In genomic region chr6:167828325-167828956, GRCh38 we compare ENCODE assay signal across 1 cellular context.
A peak's percentile ranks its signal among the peaks of the same experiment; 100 is the strongest.
TF ChIP-seq lines count a peak whose summit lies in the region.

No MANE protein-coding gene starts in this region.

TF ChIP-seq in HEK293, 187 proteins besides CTCF, POLR2A, EP300 and RAD21 (continued from another document):
- TF ChIP-seq TSHZ1 (tag by site-specific recombination; IDR thresholded peaks at IDR 0.05; ENCODE audit: borderline replicate concordance): peak; percentile 59; the same call in 1 of the 2 replicates
- TF ChIP-seq ZNF426 (tag by site-specific recombination; IDR thresholded peaks at IDR 0.05): no peak
- TF ChIP-seq ZNF549 (tag by site-specific recombination; IDR thresholded peaks at IDR 0.05): no peak
- TF ChIP-seq OSR2 (tag by site-specific recombination; IDR thresholded peaks at IDR 0.05): peak; percentile 62
- no peak for TF ChIP-seq ZNF24 (tag by site-specific recombination; IDR thresholded peaks at IDR 0.05)
- TF ChIP-seq ZNF610 (tag by site-specific recombination; IDR thresholded peaks at IDR 0.05; ENCODE audit: borderline replicate concordance): no peak
- TF ChIP-seq PRDM4 (tag by site-specific recombination; IDR thresholded peaks at IDR 0.05): no peak
- no peak for TF ChIP-seq ZBTB17 (tag by site-specific recombination; IDR thresholded peaks at IDR 0.05)
- no peak for TF ChIP-seq ZNF514 (tag by site-specific recombination; IDR thresholded peaks at IDR 0.05)
- 0 out of 2 replicates have a peak, but pooled peaks have one; percentile 5 for TF ChIP-seq PRDM1 (tag by site-specific recombination; IDR thresholded peaks at IDR 0.05)
- TF ChIP-seq ZNF398 (tag by site-specific recombination; IDR thresholded peaks at IDR 0.05): no peak
- no peak for TF ChIP-seq ZNF677 (tag by site-specific recombination; IDR thresholded peaks at IDR 0.05)
- 0 out of 2 replicates have a peak, but pooled peaks have one; percentile 15 for TF ChIP-seq ZEB2 (tag by site-specific recombination; IDR thresholded peaks at IDR 0.05)
- no peak for TF ChIP-seq ZNF510 (tag by site-specific recombination; IDR thresholded peaks at IDR 0.05; ENCODE audit: insufficient replicate concordance)
- TF ChIP-seq REPIN1 (tag by site-specific recombination; IDR thresholded peaks at IDR 0.05; ENCODE audit: low read depth): no peak
- TF ChIP-seq WT1 (tag by site-specific recombination; IDR thresholded peaks at IDR 0.05): peak; percentile 92
- TF ChIP-seq, protein P1, sequence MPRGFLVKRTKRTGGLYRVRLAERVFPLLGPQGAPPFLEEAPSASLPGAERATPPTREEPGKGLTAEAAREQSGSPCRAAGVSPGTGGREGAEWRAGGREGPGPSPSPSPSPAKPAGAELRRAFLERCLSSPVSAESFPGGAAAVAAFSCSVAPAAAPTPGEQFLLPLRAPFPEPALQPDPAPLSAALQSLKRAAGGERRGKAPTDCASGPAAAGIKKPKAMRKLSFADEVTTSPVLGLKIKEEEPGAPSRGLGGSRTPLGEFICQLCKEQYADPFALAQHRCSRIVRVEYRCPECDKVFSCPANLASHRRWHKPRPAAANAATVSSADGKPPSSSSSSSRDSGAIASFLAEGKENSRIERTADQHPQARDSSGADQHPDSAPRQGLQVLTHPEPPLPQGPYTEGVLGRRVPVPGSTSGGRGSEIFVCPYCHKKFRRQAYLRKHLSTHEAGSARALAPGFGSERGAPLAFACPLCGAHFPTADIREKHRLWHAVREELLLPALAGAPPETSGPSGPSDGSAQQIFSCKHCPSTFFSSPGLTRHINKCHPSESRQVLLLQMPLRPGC (tag by site-specific recombination; IDR thresholded peaks at IDR 0.05): peak; percentile 63
- no peak for TF ChIP-seq ZNF785 (tag by site-specific recombination; IDR thresholded peaks at IDR 0.05)
- TF ChIP-seq, protein P2, sequence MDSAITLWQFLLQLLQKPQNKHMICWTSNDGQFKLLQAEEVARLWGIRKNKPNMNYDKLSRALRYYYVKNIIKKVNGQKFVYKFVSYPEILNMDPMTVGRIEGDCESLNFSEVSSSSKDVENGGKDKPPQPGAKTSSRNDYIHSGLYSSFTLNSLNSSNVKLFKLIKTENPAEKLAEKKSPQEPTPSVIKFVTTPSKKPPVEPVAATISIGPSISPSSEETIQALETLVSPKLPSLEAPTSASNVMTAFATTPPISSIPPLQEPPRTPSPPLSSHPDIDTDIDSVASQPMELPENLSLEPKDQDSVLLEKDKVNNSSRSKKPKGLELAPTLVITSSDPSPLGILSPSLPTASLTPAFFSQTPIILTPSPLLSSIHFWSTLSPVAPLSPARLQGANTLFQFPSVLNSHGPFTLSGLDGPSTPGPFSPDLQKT (IDR thresholded peaks at IDR 0.05; ENCODE audit: borderline replicate concordance, low read depth, low read length): no peak
- TF ChIP-seq ZNF830 (tag by site-specific recombination; IDR thresholded peaks at IDR 0.05; ENCODE audit: low read depth): no peak
- no peak for TF ChIP-seq ZNF544 (tag by site-specific recombination; IDR thresholded peaks at IDR 0.05)
- no peak for TF ChIP-seq ZNF670 (tag by site-specific recombination; IDR thresholded peaks at IDR 0.05; ENCODE audit: low read depth)
- peak; percentile 85 for TF ChIP-seq PRDM6 (tag by site-specific recombination; IDR thresholded peaks at IDR 0.05)
- no peak for TF ChIP-seq ZNF416 (tag by site-specific recombination; IDR thresholded peaks at IDR 0.05)
- TF ChIP-seq ZNF571 (tag by site-specific recombination; IDR thresholded peaks at IDR 0.05): no peak
- peak; percentile 48; the same call in 1 of the 2 replicates for TF ChIP-seq FEZF1 (tag by site-specific recombination; IDR thresholded peaks at IDR 0.05)
- TF ChIP-seq ZBTB20 (tag by site-specific recombination; IDR thresholded peaks at IDR 0.05): no peak
- TF ChIP-seq, protein P3, sequence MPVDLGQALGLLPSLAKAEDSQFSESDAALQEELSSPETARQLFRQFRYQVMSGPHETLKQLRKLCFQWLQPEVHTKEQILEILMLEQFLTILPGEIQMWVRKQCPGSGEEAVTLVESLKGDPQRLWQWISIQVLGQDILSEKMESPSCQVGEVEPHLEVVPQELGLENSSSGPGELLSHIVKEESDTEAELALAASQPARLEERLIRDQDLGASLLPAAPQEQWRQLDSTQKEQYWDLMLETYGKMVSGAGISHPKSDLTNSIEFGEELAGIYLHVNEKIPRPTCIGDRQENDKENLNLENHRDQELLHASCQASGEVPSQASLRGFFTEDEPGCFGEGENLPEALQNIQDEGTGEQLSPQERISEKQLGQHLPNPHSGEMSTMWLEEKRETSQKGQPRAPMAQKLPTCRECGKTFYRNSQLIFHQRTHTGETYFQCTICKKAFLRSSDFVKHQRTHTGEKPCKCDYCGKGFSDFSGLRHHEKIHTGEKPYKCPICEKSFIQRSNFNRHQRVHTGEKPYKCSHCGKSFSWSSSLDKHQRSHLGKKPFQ (tag by site-specific recombination; IDR thresholded peaks at IDR 0.05): no peak
- TF ChIP-seq ZFP69B (tag by site-specific recombination; IDR thresholded peaks at IDR 0.05): no peak
- TF ChIP-seq ZNF518A (tag by site-specific recombination; conservative IDR thresholded peaks at IDR 0.05; ENCODE audit: low read depth): no peak
- TF ChIP-seq ZNF664 (tag by site-specific recombination; IDR thresholded peaks at IDR 0.05): peak; percentile 74; the same call in 1 of the 2 replicates
- no peak for TF ChIP-seq GLIS1 (tag by site-specific recombination; IDR thresholded peaks at IDR 0.05)
- no peak for TF ChIP-seq BCL11A (tag by site-specific recombination; IDR thresholded peaks at IDR 0.05; ENCODE audit: low read depth)
- TF ChIP-seq YY2 (tag by site-specific recombination; IDR thresholded peaks at IDR 0.05): no peak
- TF ChIP-seq ZBTB44 (tag by site-specific recombination; IDR thresholded peaks at IDR 0.05): no peak
- TF ChIP-seq ZXDB (tag by site-specific recombination; IDR thresholded peaks at IDR 0.05): peak; percentile 13; the same call in 1 of the 2 replicates
